Comparison of ENCODE assay signal across 1 cellular context in genomic region chr5:54517512-54518145, GRCh38.
TF ChIP-seq lines count a peak whose summit lies in the region.

SNX18 (plus strand) TSS chr5:54517759; CDS start chr5:54517953, 194 bp downstream.

TF ChIP-seq in SK-N-SH, 30 proteins besides CTCF, POLR2A, EP300 and RAD21 (continued from another document):
- TF ChIP-seq REST (IDR thresholded peaks at IDR 0.05; ENCODE audit: low read depth, low read length) (0 out of 2 replicates have a peak, but pooled peaks have one; percentile 2), TAF1 (IDR thresholded peaks at IDR 0.05; ENCODE audit: borderline replicate concordance, low read depth, low read length) (no peak; the same call in 1 of the 2 replicates), RCOR1 (IDR thresholded peaks at IDR 0.05; ENCODE audit: low read length) (peak; percentile 45)
